Comparison of ENCODE assay signal across 5 cellular contexts in the genomic region with DNA sequence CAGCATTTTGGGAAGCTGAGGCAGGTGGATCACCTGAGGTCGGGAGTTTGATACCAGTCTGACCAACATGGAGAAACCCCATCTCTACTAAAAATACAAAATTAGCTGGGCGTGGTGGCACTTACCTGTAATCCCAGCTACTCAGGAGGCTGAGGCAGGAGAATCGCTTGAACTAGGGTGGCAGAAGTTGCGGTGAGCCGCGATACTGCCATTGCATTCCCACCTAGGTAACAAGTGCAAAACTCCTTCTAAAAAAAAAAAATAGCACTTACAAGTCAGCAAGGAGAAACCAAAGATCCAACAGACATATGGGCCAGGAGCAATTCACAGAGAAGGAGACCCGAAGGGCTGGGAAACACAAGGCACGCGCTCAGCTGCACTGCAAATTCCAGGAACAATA.
DNase-seq lines count a peak whose midpoint lies in the region; ATAC-seq, FAIRE-seq and TF ChIP-seq lines count a peak whose summit lies in the region.
"Not testable (repeated sequence)": the region's sequence is repeated elsewhere in the genome, so short reads cannot be mapped to it uniquely, and the experiment has no call there.

No MANE protein-coding gene starts in this region.

- H3K9me3 ChIP-seq in HUES64 (ENCODE audit: insufficient read depth, low read depth, low read length) (peaks cover 81% of the 10 kb centered on the region), endodermal cell (ENCODE audit: control insufficient read depth, low read length) (peaks cover 83% of the 10 kb centered on the region)
- not testable (repeated sequence) for H3K9me3 ChIP-seq in kidney (ENCODE audit: control insufficient read depth in 1 of 2, low read length in 2 of 2)

- peaks cover 12% of the 10 kb centered on the region for H3K27me3 Mint-ChIP-seq in GM23338 (ENCODE audit: insufficient read depth, low read depth, poor library complexity)
- H3K27me3 Mint-ChIP-seq in endodermal cell (ENCODE audit: insufficient read depth) = not testable (repeated sequence)

- not testable (repeated sequence) for H3K4me3 Mint-ChIP-seq in GM23338, endodermal cell

- H3K36me3 Mint-ChIP-seq in GM23338 (ENCODE audit: low read depth) = peaks cover 85% of the 10 kb centered on the region
- H3K36me3 Mint-ChIP-seq in endodermal cell (ENCODE audit: low read depth) = not testable (repeated sequence)

- TF ChIP-seq CTCF in GM23338 (conservative IDR thresholded peaks at IDR 0.05; ENCODE audit: low read depth in 2 of 2); endodermal cell (conservative IDR thresholded peaks at IDR 0.05); kidney (IDR thresholded peaks at IDR 0.05; ENCODE audit: borderline replicate concordance, extremely low read depth, insufficient read depth): not testable (repeated sequence)

- H3K9me3 Mint-ChIP-seq in GM23338 (peaks cover 99% of the 10 kb centered on the region), endodermal cell (peaks cover 97% of the 10 kb centered on the region)

- not testable (repeated sequence) for H3K79me2 ChIP-seq in GM23338 (replicated peaks; ENCODE audit: insufficient read depth)

- ATAC-seq in GM23338, Right ventricle myocardium inferior: not testable (repeated sequence)

- not testable (repeated sequence) for H3K9me2 ChIP-seq in GM23338 (ENCODE audit: insufficient read depth)

- not testable (repeated sequence) for H3K4me1 Mint-ChIP-seq in GM23338, endodermal cell

- H3K27ac Mint-ChIP-seq in GM23338, endodermal cell: not testable (repeated sequence)

- DNase-seq in GM23338 (ENCODE audit: low spot score); endodermal cell: not testable (repeated sequence)
- DNase-seq in Right ventricle myocardium inferior (ENCODE audit: missing footprints) (peak; percentile 68), kidney (peak; percentile 36)

- peak overlapping the region; percentile 21; the same call in 1 of the 2 replicates for H3K4me3 ChIP-seq in GM23338
- 0 out of 2 replicates have a peak overlapping the region, but pooled peaks have one; percentile 4 for H3K4me3 ChIP-seq in HUES64 (ENCODE audit: low read length)
- H3K4me3 ChIP-seq in endodermal cell (ENCODE audit: low read length) = peak overlapping the region; percentile 35
- H3K4me3 ChIP-seq in kidney (ENCODE audit: low read length in 2 of 2) = not testable (repeated sequence)

- H3K36me3 ChIP-seq in GM23338 (ENCODE audit: insufficient read depth); HUES64 (ENCODE audit: insufficient read depth, low read length); endodermal cell (ENCODE audit: control insufficient read depth, insufficient read depth, low read length); kidney (ENCODE audit: control insufficient read depth in 1 of 2, insufficient read depth in 2 of 2, low read length in 2 of 2): not testable (repeated sequence)

- not testable (repeated sequence) for H3K4me2 ChIP-seq in GM23338

- H3K9ac ChIP-seq in HUES64 (ENCODE audit: low read depth, low read length); endodermal cell (ENCODE audit: extremely low read depth, low read length, poor library complexity, severe bottlenecking); kidney (ENCODE audit: low read length in 2 of 2): not testable (repeated sequence)

- not testable (repeated sequence) for H3K27ac ChIP-seq in GM23338 (ENCODE audit: low read depth); HUES64 (ENCODE audit: low read depth, low read length); endodermal cell (ENCODE audit: low read depth, low read length); kidney (ENCODE audit: low read depth in 2 of 2, low read length in 2 of 2)

- WGBS in HUES64 = 83% methylated on average over 9 of the region's 9 CpGs
- 74 to 79% methylated on average over 9 of the region's 9 CpGs for WGBS in endodermal cell (ENCODE audit: insufficient coverage in 1 of 2, insufficient read length in 1 of 2), 2 experiments

- intact Hi-C loops in Right ventricle myocardium inferior (cut with DNase I); kidney (cut with DNase I): not testable (repeated sequence)

- not testable (repeated sequence) for H4K20me1 ChIP-seq in GM23338 (replicated peaks; ENCODE audit: insufficient read depth)

- not testable (repeated sequence) for H3K4me1 ChIP-seq in GM23338 (ENCODE audit: insufficient read depth); HUES64 (ENCODE audit: insufficient read depth, low read length); endodermal cell (ENCODE audit: control insufficient read depth, insufficient read depth, low read length); kidney (ENCODE audit: control insufficient read depth in 1 of 2, insufficient read depth in 1 of 2, low read depth in 1 of 2, low read length in 2 of 2)

- H3F3A ChIP-seq in GM23338 (replicated peaks; ENCODE audit: low read depth) = not testable (repeated sequence)

- not testable (repeated sequence) for H3K27me3 ChIP-seq in GM23338 (ENCODE audit: insufficient read depth); HUES64 (ENCODE audit: insufficient read depth, low read length); endodermal cell (ENCODE audit: control insufficient read depth, insufficient read depth, low read length, poor library complexity, severe bottlenecking)

- not testable (repeated sequence) for H2AFZ ChIP-seq in GM23338

- FAIRE-seq in kidney (lab: Jason Lieb, UNC) = not testable (repeated sequence)
